ENCODE assay signal across 17 cellular contexts in genomic region chr6:3471286-3471685, GRCh38.
"Had no signal": no experiment of that assay in that cellular context is flagged by ENCODE, and none has a peak within 500 bp of the region (broad histone marks: within the 10 kb centered on the region; RNA-seq: fewer than 3 reads in every experiment).

No MANE protein-coding gene starts in this region.

- H3K27me3 ChIP-seq: dorsolateral prefrontal cortex, gastroesophageal sphincter, heart right ventricle, tibial artery, uterus had no signal

- H3K36me3 Mint-ChIP-seq: natural killer cell; stimulated activated naive B cell treated with anti-CD40 and anti-IgM and Interleukin-4, amounts not matched to agents 10 μg/mL and 1 μg/mL and 100 μg/mL, for 72 hours had no signal

- H3K4me1 ChIP-seq: uterus had no signal

- H3K27ac ChIP-seq: dorsolateral prefrontal cortex, gastroesophageal sphincter, tibial artery, uterus, VCaP had no signal

- H3K4me3 ChIP-seq: dorsolateral prefrontal cortex, gastroesophageal sphincter, heart right ventricle, tibial artery, uterus had no signal

- ATAC-seq: gastroesophageal sphincter; heart right ventricle; natural killer cell; stimulated activated naive B cell treated with anti-CD40 and anti-IgM and Interleukin-4, amounts not matched to agents 10 μg/mL and 1 μg/mL and 100 μg/mL, for 72 hours had no signal

- H3K9me3 Mint-ChIP-seq: activated naive CD4-positive, alpha-beta T cell treated with anti-CD3 and anti-CD28 coated beads for 36 hours; endodermal cell; natural killer cell; stimulated activated naive B cell treated with anti-CD40 and anti-IgM and Interleukin-4, amounts not matched to agents 10 μg/mL and 1 μg/mL and 100 μg/mL, for 72 hours had no signal

- H3K27ac Mint-ChIP-seq: activated naive CD4-positive, alpha-beta T cell treated with anti-CD3 and anti-CD28 coated beads for 36 hours; endodermal cell; natural killer cell; stimulated activated naive B cell treated with anti-CD40 and anti-IgM and Interleukin-4, amounts not matched to agents 10 μg/mL and 1 μg/mL and 100 μg/mL, for 72 hours had no signal

- H3K36me3 ChIP-seq: gastroesophageal sphincter, heart right ventricle, tibial artery, uterus had no signal

- H3K4me3 Mint-ChIP-seq: activated naive CD4-positive, alpha-beta T cell treated with anti-CD3 and anti-CD28 coated beads for 36 hours; endodermal cell; natural killer cell; stimulated activated naive B cell treated with anti-CD40 and anti-IgM and Interleukin-4, amounts not matched to agents 10 μg/mL and 1 μg/mL and 100 μg/mL, for 72 hours had no signal

- DNase-seq: activated CD4-positive, alpha-beta T cell treated with anti-CD3 and anti-CD28 coated beads for 1 hour; activated CD4-positive, alpha-beta T cell treated with anti-CD3 and anti-CD28 coated beads, Interleukin-2, amount 50 U/mL, for 4 hours; activated naive CD4-positive, alpha-beta T cell treated with anti-CD3 and anti-CD28 coated beads for 36 hours; activated T-cell treated with anti-CD3 and anti-CD28 coated beads for 4 hours; dorsolateral prefrontal cortex; heart right ventricle; natural killer cell; posterior cingulate gyrus; stimulated activated CD4-positive, alpha-beta T cell treated with anti-CD3 and anti-CD28 coated beads, Interleukin-15, amount 100 ng/mL, for 24 hours; stimulated activated CD4-positive, alpha-beta T cell treated with anti-CD3 and anti-CD28 coated beads, Interleukin-4, amount 100 ng/mL, for 1 hour; stimulated activated naive B cell treated with anti-CD40 and anti-IgM and Interleukin-4, amounts not matched to agents 10 μg/mL and 1 μg/mL and 100 μg/mL, for 72 hours; T1000; tibial artery; uterus had no signal

- H3K4me1 Mint-ChIP-seq: natural killer cell; stimulated activated naive B cell treated with anti-CD40 and anti-IgM and Interleukin-4, amounts not matched to agents 10 μg/mL and 1 μg/mL and 100 μg/mL, for 72 hours had no signal

- H3K9me3 ChIP-seq: gastroesophageal sphincter, heart right ventricle, tibial artery, uterus had no signal
